In genomic region chr1:205515781-205516253, GRCh38 we compare ENCODE assay signal across 13 cellular contexts. TPM values are rescaled to one million over a fixed set of nuclear protein-coding genes. Genes with fewer than 3 reads are reported as not detected.
DNase-seq lines count a peak whose midpoint lies in the region; ATAC-seq and TF ChIP-seq lines count a peak whose summit lies in the region.
"Had no signal": no experiment of that assay in that cellular context is flagged by ENCODE, and none has a peak within 500 bp of the region (broad histone marks: within the 10 kb centered on the region; RNA-seq: fewer than 3 reads in every experiment).

No MANE protein-coding gene starts in this region.

- POLR2A ChIA-PET in HEK293 (lab: Yijun Ruan, JAX) = interaction anchor here (1.3 kb wide), 1 partner anchor 288 kb away, joined by 3 read pairs; the partner anchor contains the start of gene TMCC2

- H3K9me3 ChIP-seq in HEK293 (ENCODE audit: control insufficient read depth, insufficient read depth, low read depth, low read length) (no peaks in the 10 kb centered on the region), stomach (no peaks in the 10 kb centered on the region), neural progenitor cell (ENCODE audit: low read depth) (no peaks in the 10 kb centered on the region)

- H3K27me3 Mint-ChIP-seq in neural progenitor cell (ENCODE audit: insufficient read depth, low read depth) = peaks cover 13% of the 10 kb centered on the region
- H3K27me3 Mint-ChIP-seq: activated CD8-positive, alpha-beta T cell treated with anti-CD3 and anti-CD28 coated beads for 36 hours had no signal

- intact Hi-C loops in stomach (cut with DNase I; ENCODE audit: low total_unique reads) = no loop called here

- H3K4me1 ChIP-seq in HEK293 (ENCODE audit: control insufficient read depth, insufficient read depth, low read length) (peaks cover 8% of the 10 kb centered on the region), stomach (peaks cover 12 to 72% (median 46%) of the 10 kb centered on the region in 4 donors), neural progenitor cell (peaks cover 4% of the 10 kb centered on the region)

- CTCF ChIA-PET in HEK293 (lab: Yijun Ruan, JAX) = interaction anchor here (0.6 to 3.7 kb wide), 9 partner anchors 7 to 577 kb away, joined by 3 to 19 read pairs (median 5); no protein-coding TSS in a partner anchor

- peaks cover 59% of the 10 kb centered on the region for H4K20me1 ChIP-seq in neural progenitor cell (ENCODE audit: low read depth)

- H2AFZ ChIP-seq in neural progenitor cell (replicated peaks) = no peak overlapping the region

- no peaks in the 10 kb centered on the region for H3K79me2 ChIP-seq in neural progenitor cell (ENCODE audit: low read depth)

- peaks cover 44% of the 10 kb centered on the region for H3K4me1 Mint-ChIP-seq in neural progenitor cell
- H3K4me1 Mint-ChIP-seq: CD8-positive, alpha-beta memory T cell had no signal

- DNase-seq in cerebellum (ENCODE audit: low spot score) (peak; percentile 64), left kidney (ENCODE audit: low read depth, low spot score) (peak; percentile 72), stomach (no peak), NCI-H2029 treated with DMSO at 0.1 percent for 48 hours (lab: John Stamatoyannopoulos, UW) (no peak), neural progenitor cell (ENCODE audit: low spot score) (no peak), AG08396 (ENCODE audit: low spot score) (no peak)
- DNase-seq: activated CD8-positive, alpha-beta T cell treated with anti-CD3 and anti-CD28 coated beads for 36 hours; CD8-positive, alpha-beta memory T cell; NCI-H524; stimulated activated CD4-positive, alpha-beta T cell treated with anti-CD3 and anti-CD28 coated beads, Interleukin-4, amount 100 ng/mL, for 4 hours had no signal

- TF ChIP-seq CTCF in HEK293 (tag by site-specific recombination; IDR thresholded peaks at IDR 0.05) (no peak), stomach (IDR thresholded peaks at IDR 0.05) (no peak), neural progenitor cell (IDR thresholded peaks at IDR 0.05) (no peak)

- H3F3A ChIP-seq in neural progenitor cell (ENCODE audit: low read depth) = no peaks in the 10 kb centered on the region

- ATAC-seq in HG03139 (IDR thresholded peaks at IDR 0.05; ENCODE audit: unreplicated experiment) = no peak
- ATAC-seq: activated CD8-positive, alpha-beta T cell treated with anti-CD3 and anti-CD28 coated beads for 36 hours had no signal

- no peak for TF ChIP-seq POLR2A in stomach (IDR thresholded peaks at IDR 0.05)

- no peaks in the 10 kb centered on the region for H3K36me3 ChIP-seq in HEK293 (ENCODE audit: control insufficient read depth in 2 of 2, insufficient read depth in 1 of 2, low read length in 2 of 2)
- no peaks in the 10 kb centered on the region for H3K36me3 ChIP-seq in stomach
- H3K36me3 ChIP-seq in neural progenitor cell = no peaks in the 10 kb centered on the region

- no peaks in the 10 kb centered on the region for H3K9me3 Mint-ChIP-seq in neural progenitor cell
- H3K9me3 Mint-ChIP-seq: activated CD8-positive, alpha-beta T cell treated with anti-CD3 and anti-CD28 coated beads for 36 hours; CD8-positive, alpha-beta memory T cell had no signal

- TF ChIP-seq EP300 in stomach (IDR thresholded peaks at IDR 0.05) = no peak

- H3K27me3 ChIP-seq in stomach (no peaks in the 10 kb centered on the region), neural progenitor cell (no peaks in the 10 kb centered on the region)

- H3K4me3 Mint-ChIP-seq in neural progenitor cell = no peak overlapping the region
- H3K4me3 Mint-ChIP-seq: activated CD8-positive, alpha-beta T cell treated with anti-CD3 and anti-CD28 coated beads for 36 hours; CD8-positive, alpha-beta memory T cell had no signal

- no peak overlapping the region for H3K9ac ChIP-seq in neural progenitor cell

- H3K4me3 ChIP-seq in HEK293 (ENCODE audit: low read depth, low read length) = no peak overlapping the region
- H3K4me3 ChIP-seq in stomach = no peak overlapping the region
- H3K4me3 ChIP-seq in neural progenitor cell = no peak overlapping the region

- H3K36me3 Mint-ChIP-seq in neural progenitor cell = peaks cover 2% of the 10 kb centered on the region
- H3K36me3 Mint-ChIP-seq: CD8-positive, alpha-beta memory T cell had no signal

- WGBS in stomach, 5 donors = 66 to 72% (median 68%) methylated on average over 5 of the region's 5 CpGs

- no peak overlapping the region for H3K27ac Mint-ChIP-seq in neural progenitor cell
- H3K27ac Mint-ChIP-seq: activated CD8-positive, alpha-beta T cell treated with anti-CD3 and anti-CD28 coated beads for 36 hours; CD8-positive, alpha-beta memory T cell had no signal

- no peak overlapping the region for H3K27ac ChIP-seq in HEK293 (ENCODE audit: extremely low read depth, low read depth, low read length)
- H3K27ac ChIP-seq in stomach = peak overlapping the region in 4 of 5 donors; percentile 3 to 71 (median 32)
- no peak overlapping the region for H3K27ac ChIP-seq in neural progenitor cell

- no peak overlapping the region for H3K4me2 ChIP-seq in neural progenitor cell

TF ChIP-seq in HEK293, 187 proteins besides CTCF, POLR2A, EP300 and RAD21 (continues in another document):
- TF ChIP-seq ZNF530 (tag by site-specific recombination; IDR thresholded peaks at IDR 0.05; ENCODE audit: low read depth) (no peak), SALL2 (tag by site-specific recombination; IDR thresholded peaks at IDR 0.05; ENCODE audit: borderline replicate concordance) (no peak), GLI2 (tag by site-specific recombination; IDR thresholded peaks at IDR 0.05; ENCODE audit: borderline replicate concordance, low read depth) (no peak), ZEB2 (tag by site-specific recombination; IDR thresholded peaks at IDR 0.05) (no peak), ZNF621 (tag by site-specific recombination; IDR thresholded peaks at IDR 0.05) (no peak), ZNF701 (tag by site-specific recombination; IDR thresholded peaks at IDR 0.05) (no peak), ZNF473 (tag by site-specific recombination; IDR thresholded peaks at IDR 0.05) (no peak), ZNF23 (tag by site-specific recombination; IDR thresholded peaks at IDR 0.05; ENCODE audit: borderline replicate concordance) (no peak), PRDM2 (tag by site-specific recombination; IDR thresholded peaks at IDR 0.05; ENCODE audit: borderline replicate concordance) (no peak), RBAK (tag by site-specific recombination; IDR thresholded peaks at IDR 0.05) (no peak), BCL11B (tag by site-specific recombination; IDR thresholded peaks at IDR 0.05; ENCODE audit: low read depth) (no peak), ZNF423 (tag by site-specific recombination; IDR thresholded peaks at IDR 0.05) (peak; percentile 62)

RNA-seq across cellular contexts. Expression of gene CDK18, which starts 11.3 kb away (rescaled TPM):
- 1.00 TPM for total RNA-seq in cerebellum
- 100 to 1,000 TPM in 1 of 5 donors, 10 to 100 TPM in 3, 1 to 10 TPM in 1; 3.7 to 174 (median 57.2) TPM for total RNA-seq in stomach
- 10 to 100 TPM; 17.2 to 34.8 (median 22.0) TPM for polyA plus RNA-seq in stomach
- 14.1 and 25.5 TPM in 2 replicates for total RNA-seq in neural progenitor cell (ENCODE audit: low replicate concordance)

RNA-seq across cellular contexts. Expression of gene BLACAT1, which starts 60.0 kb away (rescaled TPM):
- total RNA-seq in cerebellum = 2.5 TPM
- under 1 TPM in 1 of 5 donors, not detected in 4; 0.37 TPM for total RNA-seq in stomach
- polyA plus RNA-seq in stomach = under 1 TPM in 1 of 3 donors, not detected in 2; 0.43 TPM
- total RNA-seq in neural progenitor cell (ENCODE audit: low replicate concordance) = 13.9 and 25.7 TPM in 2 replicates
- total RNA-seq: osteocyte had no signal
- polyA plus RNA-seq: CD8-positive, alpha-beta memory T cell had no signal

Comparison
In these comparisons a context has a peak if more than half of its experiments do, and no peak if none do; other contexts are left out.
1. H3K27ac ChIP-seq: peak in stomach (4 of 5); none in HEK293 (single experiment) and neural progenitor cell (single experiment).
2. DNase-seq: peak in cerebellum (single experiment) and left kidney (single experiment); none in stomach (single experiment), NCI-H2029 treated with DMSO at 0.1 percent for 48 hours (single experiment), neural progenitor cell (single experiment) and AG08396 (single experiment).